Comparison of ENCODE assay signal across 18 cellular contexts in the genomic region with DNA sequence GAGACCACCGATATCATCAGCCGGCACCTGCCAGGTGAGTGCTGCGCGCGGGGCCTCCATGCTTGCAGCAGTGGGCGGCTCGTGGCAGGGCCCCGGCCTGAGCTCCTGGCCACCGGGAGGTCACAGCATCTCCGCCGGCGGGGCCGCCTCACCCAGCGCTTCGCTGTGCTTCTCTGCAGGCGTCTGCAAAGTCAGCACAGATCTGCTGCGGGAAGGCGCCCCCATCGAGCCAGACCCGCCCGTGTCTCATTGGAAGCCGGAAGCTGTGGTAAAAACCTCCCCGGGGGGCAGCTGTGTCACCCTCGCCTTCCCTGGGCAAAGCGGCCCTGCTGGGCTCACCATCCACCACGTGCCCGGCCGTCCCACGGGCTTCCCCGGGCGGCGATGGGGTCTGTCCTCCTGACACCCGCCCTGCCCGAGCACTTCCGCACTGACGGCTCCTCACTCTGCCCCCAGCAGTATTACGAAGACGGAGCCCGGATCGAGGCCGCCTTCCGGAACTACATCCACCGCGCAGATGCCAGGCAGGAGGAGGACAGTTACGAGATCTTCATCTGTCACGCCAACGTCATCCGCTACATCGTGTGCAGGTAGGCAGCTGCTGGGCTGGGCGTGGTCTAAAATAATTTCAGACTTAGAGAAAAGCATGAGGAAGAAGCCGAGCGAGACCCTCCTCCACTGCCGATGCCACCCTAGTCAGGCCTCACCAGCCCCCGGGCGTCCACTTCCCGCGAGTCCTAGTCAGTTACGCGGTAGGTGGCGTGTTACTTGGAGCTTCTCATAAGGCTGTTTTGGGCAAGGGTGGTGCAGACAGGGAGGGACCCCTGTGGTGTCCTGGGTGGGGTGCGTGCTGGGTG. TPM values are rescaled to one million over a fixed set of nuclear protein-coding genes. Genes with fewer than 3 reads are reported as not detected.
A peak's percentile ranks its signal among the peaks of the same experiment; 100 is the strongest.
DNase-seq lines count a peak whose midpoint lies in the region; ATAC-seq and TF ChIP-seq lines count a peak whose summit lies in the region.
"Had no signal": no experiment of that assay in that cellular context is flagged by ENCODE, and none has a peak within 500 bp of the region (broad histone marks: within the 10 kb centered on the region; RNA-seq: fewer than 3 reads in every experiment).

No MANE protein-coding gene starts in this region.

- H3K9me3 ChIP-seq in Panc1 (ENCODE audit: control insufficient read depth, insufficient read depth, low read depth, low read length): no peaks in the 10 kb centered on the region
- H3K9me3 ChIP-seq: prostate gland, upper lobe of left lung had no signal

- H3K36me3 ChIP-seq in Panc1 (ENCODE audit: control insufficient read depth, insufficient read depth, low read length): peaks cover 5% of the 10 kb centered on the region

- no peaks in the 10 kb centered on the region; the same call in none of the 2 replicates for H3K4me1 ChIP-seq in Panc1 (ENCODE audit: control insufficient read depth, insufficient read depth, low read length)
- H3K4me1 ChIP-seq: prostate gland had no signal

- in situ Hi-C loops in Panc1 (cut with HindIII; ENCODE audit: low pct_unique_long_range_greater_than_20kb, low sequenced_read_pairs) (no loop called here), GM13977 (cut with MboI; ENCODE audit: low pct_unique_long_range_greater_than_20kb, low sequenced_read_pairs, unreplicated experiment) (no loop called here)

- H3K9me3 Mint-ChIP-seq in activated CD8-positive, alpha-beta T cell treated with anti-CD3 and anti-CD28 coated beads for 36 hours: no peaks in the 10 kb centered on the region
- H3K9me3 Mint-ChIP-seq in activated CD8-positive, alpha-beta T cell treated with anti-CD3 and anti-CD28 coated beads, Interleukin-2, amount 10 ng/mL, durations not matched to agents 7 days and 5 days (ENCODE audit: insufficient read depth): no peaks in the 10 kb centered on the region
- no peaks in the 10 kb centered on the region for H3K9me3 Mint-ChIP-seq in stimulated activated memory B cell treated with anti-CD40 and anti-IgM and Interleukin-4, amounts not matched to agents 10 μg/mL and 1 μg/mL and 100 μg/mL, for 72 hours
- H3K9me3 Mint-ChIP-seq: activated CD4-positive, alpha-beta memory T cell treated with anti-CD3 and anti-CD28 coated beads, Interleukin-2, amount 10 ng/mL, durations not matched to agents 7 days and 5 days; activated naive CD8-positive, alpha-beta T cell treated with anti-CD3 and anti-CD28 coated beads, Interleukin-2, amount 50 U/mL, for 24 hours; activated T-helper 1 cell treated with anti-CD3 and anti-CD28 coated beads, Interleukin-12 subunit alpha, Interleukin-12 subunit beta, Interleukin-2, Interleukin-4 antibody, amounts not matched to agents 30 ng/mL and 10 ng/mL and 1 ng/mL, durations not matched to agents 14 hours and 24 hours and 36 hours; CD4-positive, CD25-positive, alpha-beta regulatory T cell; natural killer cell treated with Interleukin-12 subunit alpha and Interleukin-12 subunit beta and Interleukin-15 and Interleukin-18, amount 100 ng/mL, for 72 hours; stimulated activated effector memory CD8-positive, alpha-beta T cell treated with anti-CD3 and anti-CD28 coated beads, Interleukin-12 subunit alpha, Interleukin-12 subunit beta, amount 100 ng/mL, for 72 hours had no signal

- no TSS peak for BruUV-seq in Panc1 (replicated peaks; lab: Mats Ljungman, UMichigan)

- CTCF ChIA-PET in activated CD8-positive, alpha-beta T cell treated with anti-CD3 and anti-CD28 coated beads for 36 hours (lab: Charles Lee): interaction anchor here (0.6 kb wide), 1 partner anchor 14 kb away, joined by 3 read pairs; no protein-coding TSS in a partner anchor
- CTCF ChIA-PET in activated CD8-positive, alpha-beta T cell treated with anti-CD3 and anti-CD28 coated beads, Interleukin-2, amount 10 ng/mL, durations not matched to agents 7 days and 5 days (lab: Charles Lee): no interaction called here
- CTCF ChIA-PET in Panc1 (lab: Charles Lee): no interaction called here

- no peak overlapping the region for H3K27ac ChIP-seq in Panc1 (ENCODE audit: low read length)
- H3K27ac ChIP-seq: prostate gland, upper lobe of left lung had no signal

- no peaks in the 10 kb centered on the region for H3K27me3 ChIP-seq in Panc1 (ENCODE audit: control insufficient read depth, insufficient read depth, low read length)
- H3K27me3 ChIP-seq: upper lobe of left lung had no signal

- intact Hi-C loops in activated CD8-positive, alpha-beta T cell treated with anti-CD3 and anti-CD28 coated beads for 36 hours (cut with micrococcal nuclease): no loop called here
- intact Hi-C loops in Panc1 (cut with micrococcal nuclease; ENCODE audit: unreplicated experiment): no loop called here

- no peak overlapping the region for H3K4me3 ChIP-seq in Panc1 (ENCODE audit: low read depth in 2 of 2, low read length in 2 of 2)
- H3K4me3 ChIP-seq: prostate gland, upper lobe of left lung had no signal

- no peaks in the 10 kb centered on the region for H3K27me3 Mint-ChIP-seq in activated CD8-positive, alpha-beta T cell treated with anti-CD3 and anti-CD28 coated beads for 36 hours
- no peaks in the 10 kb centered on the region for H3K27me3 Mint-ChIP-seq in activated CD8-positive, alpha-beta T cell treated with anti-CD3 and anti-CD28 coated beads, Interleukin-2, amount 10 ng/mL, durations not matched to agents 7 days and 5 days (ENCODE audit: low read depth)
- no peaks in the 10 kb centered on the region for H3K27me3 Mint-ChIP-seq in stimulated activated memory B cell treated with anti-CD40 and anti-IgM and Interleukin-4, amounts not matched to agents 10 μg/mL and 1 μg/mL and 100 μg/mL, for 72 hours
- H3K27me3 Mint-ChIP-seq: activated CD4-positive, alpha-beta memory T cell treated with anti-CD3 and anti-CD28 coated beads, Interleukin-2, amount 10 ng/mL, durations not matched to agents 7 days and 5 days; activated naive CD8-positive, alpha-beta T cell treated with anti-CD3 and anti-CD28 coated beads, Interleukin-2, amount 50 U/mL, for 24 hours; CD4-positive, CD25-positive, alpha-beta regulatory T cell; natural killer cell treated with Interleukin-12 subunit alpha and Interleukin-12 subunit beta and Interleukin-15 and Interleukin-18, amount 100 ng/mL, for 72 hours had no signal

- peak; percentile 20 for ATAC-seq in activated CD8-positive, alpha-beta T cell treated with anti-CD3 and anti-CD28 coated beads for 36 hours
- ATAC-seq in activated CD8-positive, alpha-beta T cell treated with anti-CD3 and anti-CD28 coated beads, Interleukin-2, amount 10 ng/mL, durations not matched to agents 7 days and 5 days: no peak
- peak; percentile 35 for ATAC-seq in Panc1
- ATAC-seq in stimulated activated memory B cell treated with anti-CD40 and anti-IgM and Interleukin-4, amounts not matched to agents 10 μg/mL and 1 μg/mL and 100 μg/mL, for 72 hours: peak; percentile 52
- ATAC-seq: activated naive CD8-positive, alpha-beta T cell treated with anti-CD3 and anti-CD28 coated beads, Interleukin-2, amount 50 U/mL, for 24 hours; stimulated activated effector memory CD8-positive, alpha-beta T cell treated with anti-CD3 and anti-CD28 coated beads, Interleukin-12 subunit alpha, Interleukin-12 subunit beta, amount 100 ng/mL, for 72 hours had no signal

- DNase-seq in activated CD8-positive, alpha-beta T cell treated with anti-CD3 and anti-CD28 coated beads for 36 hours: peak; percentile 26
- DNase-seq in activated CD8-positive, alpha-beta T cell treated with anti-CD3 and anti-CD28 coated beads, Interleukin-2, amount 10 ng/mL, durations not matched to agents 7 days and 5 days: no peak
- DNase-seq in Panc1 (ENCODE audit: low read depth, low spot score): no peak
- DNase-seq in stimulated activated naive CD4-positive, alpha-beta T cell treated with Interleukin-2 at 50 U/mL for 16 hours (lab: John Stamatoyannopoulos, UW): no peak
- no peak for DNase-seq in GM13977 (ENCODE audit: low spot score)
- DNase-seq: activated CD4-positive, alpha-beta memory T cell treated with anti-CD3 and anti-CD28 coated beads, Interleukin-2, amount 10 ng/mL, durations not matched to agents 7 days and 5 days; activated naive CD8-positive, alpha-beta T cell treated with anti-CD3 and anti-CD28 coated beads, Interleukin-2, amount 50 U/mL, for 24 hours; CD4-positive, CD25-positive, alpha-beta regulatory T cell; mesenchymal stem cell; NCI-H1105 treated with DMSO at 0.1 percent for 48 hours; NCI-H2171; SW 1271 had no signal

- peaks cover 43% of the 10 kb centered on the region for H3K36me3 Mint-ChIP-seq in activated CD8-positive, alpha-beta T cell treated with anti-CD3 and anti-CD28 coated beads for 36 hours (ENCODE audit: low read depth)
- peaks cover 59% of the 10 kb centered on the region for H3K36me3 Mint-ChIP-seq in activated CD8-positive, alpha-beta T cell treated with anti-CD3 and anti-CD28 coated beads, Interleukin-2, amount 10 ng/mL, durations not matched to agents 7 days and 5 days (ENCODE audit: low read depth)
- peaks cover 51% of the 10 kb centered on the region for H3K36me3 Mint-ChIP-seq in stimulated activated memory B cell treated with anti-CD40 and anti-IgM and Interleukin-4, amounts not matched to agents 10 μg/mL and 1 μg/mL and 100 μg/mL, for 72 hours
- H3K36me3 Mint-ChIP-seq: natural killer cell treated with Interleukin-12 subunit alpha and Interleukin-12 subunit beta and Interleukin-15 and Interleukin-18, amount 100 ng/mL, for 72 hours had no signal

- H3K4me3 Mint-ChIP-seq in activated CD8-positive, alpha-beta T cell treated with anti-CD3 and anti-CD28 coated beads for 36 hours: no peak overlapping the region
- H3K4me3 Mint-ChIP-seq in activated CD8-positive, alpha-beta T cell treated with anti-CD3 and anti-CD28 coated beads, Interleukin-2, amount 10 ng/mL, durations not matched to agents 7 days and 5 days: no peak overlapping the region
- no peak overlapping the region for H3K4me3 Mint-ChIP-seq in stimulated activated memory B cell treated with anti-CD40 and anti-IgM and Interleukin-4, amounts not matched to agents 10 μg/mL and 1 μg/mL and 100 μg/mL, for 72 hours
- H3K4me3 Mint-ChIP-seq: activated CD4-positive, alpha-beta memory T cell treated with anti-CD3 and anti-CD28 coated beads, Interleukin-2, amount 10 ng/mL, durations not matched to agents 7 days and 5 days; activated naive CD8-positive, alpha-beta T cell treated with anti-CD3 and anti-CD28 coated beads, Interleukin-2, amount 50 U/mL, for 24 hours; activated T-helper 1 cell treated with anti-CD3 and anti-CD28 coated beads, Interleukin-12 subunit alpha, Interleukin-12 subunit beta, Interleukin-2, Interleukin-4 antibody, amounts not matched to agents 30 ng/mL and 10 ng/mL and 1 ng/mL, durations not matched to agents 14 hours and 24 hours and 36 hours; natural killer cell treated with Interleukin-12 subunit alpha and Interleukin-12 subunit beta and Interleukin-15 and Interleukin-18, amount 100 ng/mL, for 72 hours; stimulated activated effector memory CD8-positive, alpha-beta T cell treated with anti-CD3 and anti-CD28 coated beads, Interleukin-12 subunit alpha, Interleukin-12 subunit beta, amount 100 ng/mL, for 72 hours had no signal

- peaks cover 11% of the 10 kb centered on the region for H3K4me1 Mint-ChIP-seq in activated CD8-positive, alpha-beta T cell treated with anti-CD3 and anti-CD28 coated beads for 36 hours (ENCODE audit: low read depth)
- H3K4me1 Mint-ChIP-seq in activated CD8-positive, alpha-beta T cell treated with anti-CD3 and anti-CD28 coated beads, Interleukin-2, amount 10 ng/mL, durations not matched to agents 7 days and 5 days (ENCODE audit: low read depth): peaks cover 12% of the 10 kb centered on the region
- peaks cover 9% of the 10 kb centered on the region for H3K4me1 Mint-ChIP-seq in stimulated activated memory B cell treated with anti-CD40 and anti-IgM and Interleukin-4, amounts not matched to agents 10 μg/mL and 1 μg/mL and 100 μg/mL, for 72 hours

- TF ChIP-seq CTCF in activated CD8-positive, alpha-beta T cell treated with anti-CD3 and anti-CD28 coated beads for 36 hours (IDR thresholded peaks at IDR 0.05): no peak
- TF ChIP-seq CTCF in Panc1 (IDR thresholded peaks at IDR 0.05) (no peak), GM13977 (IDR thresholded peaks at IDR 0.05; ENCODE audit: extremely low read depth, insufficient read depth, missing control alignments) (no peak)

- POLR2A ChIA-PET in activated CD8-positive, alpha-beta T cell treated with anti-CD3 and anti-CD28 coated beads for 36 hours (lab: Charles Lee): interaction anchor here (1.0 to 1.1 kb wide), 2 partner anchors 8 to 19 kb away, joined by 3 to 4 read pairs; no protein-coding TSS in a partner anchor
- POLR2A ChIA-PET in activated CD8-positive, alpha-beta T cell treated with anti-CD3 and anti-CD28 coated beads, Interleukin-2, amount 10 ng/mL, durations not matched to agents 7 days and 5 days (lab: Charles Lee): interaction anchor here (0.5 to 1.0 kb wide), 2 partner anchors 24 to 25 kb away, joined by 3 read pairs; no protein-coding TSS in a partner anchor
- POLR2A ChIA-PET in Panc1 (lab: Charles Lee): no interaction called here

- no peak overlapping the region for H3K27ac Mint-ChIP-seq in activated CD8-positive, alpha-beta T cell treated with anti-CD3 and anti-CD28 coated beads for 36 hours
- H3K27ac Mint-ChIP-seq in activated CD8-positive, alpha-beta T cell treated with anti-CD3 and anti-CD28 coated beads, Interleukin-2, amount 10 ng/mL, durations not matched to agents 7 days and 5 days: no peak overlapping the region
- H3K27ac Mint-ChIP-seq in stimulated activated memory B cell treated with anti-CD40 and anti-IgM and Interleukin-4, amounts not matched to agents 10 μg/mL and 1 μg/mL and 100 μg/mL, for 72 hours: no peak overlapping the region
- H3K27ac Mint-ChIP-seq: activated CD4-positive, alpha-beta memory T cell treated with anti-CD3 and anti-CD28 coated beads, Interleukin-2, amount 10 ng/mL, durations not matched to agents 7 days and 5 days; activated naive CD8-positive, alpha-beta T cell treated with anti-CD3 and anti-CD28 coated beads, Interleukin-2, amount 50 U/mL, for 24 hours; activated T-helper 1 cell treated with anti-CD3 and anti-CD28 coated beads, Interleukin-12 subunit alpha, Interleukin-12 subunit beta, Interleukin-2, Interleukin-4 antibody, amounts not matched to agents 30 ng/mL and 10 ng/mL and 1 ng/mL, durations not matched to agents 14 hours and 24 hours and 36 hours; CD4-positive, CD25-positive, alpha-beta regulatory T cell; natural killer cell treated with Interleukin-12 subunit alpha and Interleukin-12 subunit beta and Interleukin-15 and Interleukin-18, amount 100 ng/mL, for 72 hours had no signal

RNA-seq across cellular contexts. Expression of a gene that starts 7.1 kb away (rescaled TPM):
- total RNA-seq in activated CD8-positive, alpha-beta T cell treated with anti-CD3 and anti-CD28 coated beads for 36 hours: 10 to 100 TPM; 69.6 to 73.2 TPM
- total RNA-seq in activated CD8-positive, alpha-beta T cell treated with anti-CD3 and anti-CD28 coated beads, Interleukin-2, amount 10 ng/mL, durations not matched to agents 7 days and 5 days: 10 to 100 TPM; 59.3 to 59.8 TPM
- 116 TPM for total RNA-seq in Panc1 (2021; ENCODE audit: unreplicated experiment)
- polyA plus RNA-seq in Panc1 (2012; ENCODE audit: insufficient read length): 116 TPM

RNA-seq across cellular contexts. Expression of a gene that starts 30.4 kb away (rescaled TPM):
- total RNA-seq in activated CD8-positive, alpha-beta T cell treated with anti-CD3 and anti-CD28 coated beads for 36 hours: 10 to 100 TPM; 14.3 TPM
- total RNA-seq in activated CD8-positive, alpha-beta T cell treated with anti-CD3 and anti-CD28 coated beads, Interleukin-2, amount 10 ng/mL, durations not matched to agents 7 days and 5 days: 10 to 100 TPM; 38.0 to 40.6 TPM
- 21.3 TPM for total RNA-seq in Panc1 (2021; ENCODE audit: unreplicated experiment)
- 21.1 TPM for polyA plus RNA-seq in Panc1 (2012; ENCODE audit: insufficient read length)

RNA-seq across cellular contexts. Expression of a gene that starts 30.6 kb away (rescaled TPM):
- 100 to 1,000 TPM; 115 to 121 TPM for total RNA-seq in activated CD8-positive, alpha-beta T cell treated with anti-CD3 and anti-CD28 coated beads for 36 hours
- 100 to 1,000 TPM; 200 to 202 TPM for total RNA-seq in activated CD8-positive, alpha-beta T cell treated with anti-CD3 and anti-CD28 coated beads, Interleukin-2, amount 10 ng/mL, durations not matched to agents 7 days and 5 days
- total RNA-seq in Panc1 (2021; ENCODE audit: unreplicated experiment): 112 TPM
- 39.6 TPM for polyA plus RNA-seq in Panc1 (2012; ENCODE audit: insufficient read length)

RNA-seq across cellular contexts. Expression of a gene that starts 43.9 kb away (rescaled TPM):
- 100 to 1,000 TPM; 103 to 108 TPM for total RNA-seq in activated CD8-positive, alpha-beta T cell treated with anti-CD3 and anti-CD28 coated beads for 36 hours
- total RNA-seq in activated CD8-positive, alpha-beta T cell treated with anti-CD3 and anti-CD28 coated beads, Interleukin-2, amount 10 ng/mL, durations not matched to agents 7 days and 5 days: 100 to 1,000 TPM in 1 of 2 experiments, 10 to 100 TPM in 1; 95.7 to 101 TPM
- 88.7 TPM for total RNA-seq in Panc1 (2021; ENCODE audit: unreplicated experiment)
- 98.3 TPM for polyA plus RNA-seq in Panc1 (2012; ENCODE audit: insufficient read length)
